ENCODE assay signal across 9 cellular contexts in the genomic region with DNA sequence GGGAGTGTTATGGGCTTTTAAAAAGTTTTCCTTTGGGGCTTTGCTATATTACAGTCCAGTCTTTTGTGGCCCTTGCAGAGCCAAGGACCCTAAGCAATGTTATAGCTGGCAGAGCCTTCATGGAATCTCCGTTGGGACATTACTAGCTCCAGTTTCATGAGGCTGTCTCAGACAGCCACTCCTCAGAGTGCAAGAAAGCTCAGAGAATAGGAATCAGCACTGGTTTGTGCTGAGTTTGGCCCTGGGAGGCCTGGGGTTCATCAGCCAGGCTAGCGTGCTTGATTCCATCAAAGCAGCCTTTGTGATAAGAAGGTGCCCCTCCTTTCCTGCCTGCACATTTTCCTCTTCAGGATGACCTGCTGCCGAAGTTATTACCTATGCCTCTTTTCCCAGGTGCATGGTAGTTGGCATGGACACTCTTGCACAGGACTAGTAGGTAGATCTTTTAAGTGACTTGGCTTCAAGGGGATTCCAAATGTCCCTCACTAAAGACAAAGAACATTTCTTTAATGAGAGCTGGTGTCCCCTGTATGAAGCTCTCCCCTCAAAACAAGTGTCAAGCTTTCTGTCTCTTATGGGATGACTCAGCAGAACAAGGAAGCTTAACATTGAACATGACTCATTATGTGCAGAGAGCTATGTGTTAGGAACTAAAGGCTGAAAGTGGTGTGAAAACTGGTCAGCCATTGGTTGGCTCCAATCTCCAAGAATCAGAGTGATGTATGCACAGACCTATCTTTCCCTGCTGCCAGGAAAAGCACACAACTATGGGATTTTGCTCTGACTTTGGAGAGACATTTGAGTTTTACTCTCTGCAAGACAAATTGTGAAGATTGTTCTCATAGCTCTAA.
DNase-seq lines count a peak whose midpoint lies in the region; ATAC-seq and TF ChIP-seq lines count a peak whose summit lies in the region.
"Had no signal": no experiment of that assay in that cellular context is flagged by ENCODE, and none has a peak within 500 bp of the region (broad histone marks: within the 10 kb centered on the region; RNA-seq: fewer than 3 reads in every experiment).

No MANE protein-coding gene starts in this region.

- BruUV-seq in MCF 10A (replicated peaks; lab: Mats Ljungman, UMichigan) = no TSS peak
- no TSS peak for BruUV-seq in OCI-LY7 (replicated peaks; lab: Mats Ljungman, UMichigan)

- in situ Hi-C loops in transverse colon (cut with MboI; ENCODE audit: low pct_ligation_motif_present in 1 of 4, low pct_unique_long_range_greater_than_20kb in 1 of 4, low sequenced_read_pairs in 3 of 4) = no loop called here

- H3K79me2 ChIP-seq in OCI-LY7 (ENCODE audit: insufficient read depth, low read depth, low read length) = no peaks in the 10 kb centered on the region

- H3K9me3 ChIP-seq in breast epithelium (no peaks in the 10 kb centered on the region), transverse colon (no peaks in the 10 kb centered on the region), OCI-LY7 (ENCODE audit: low read length) (no peaks in the 10 kb centered on the region)
- H3K9me3 ChIP-seq: BLaER1 treated with 17β-estradiol and CSF1 and Interleukin-3, amounts not matched to agents 10 nM and 100 nM had no signal

- H3K4me3 Mint-ChIP-seq in MCF 10A (ENCODE audit: unreplicated experiment) = no peak overlapping the region
- no peak overlapping the region for H3K4me3 Mint-ChIP-seq in activated CD8-positive, alpha-beta memory T cell treated with anti-CD3 and anti-CD28 coated beads, Interleukin-2, amount 10 ng/mL, durations not matched to agents 7 days and 5 days

- no peak for TF ChIP-seq EP300 in transverse colon (IDR thresholded peaks at IDR 0.05; ENCODE audit: low read depth)

- no peak overlapping the region; the same call in 1 of the 2 replicates for H2AFZ ChIP-seq in OCI-LY7 (ENCODE audit: low read length)

- H3K9me2 ChIP-seq in OCI-LY7 (ENCODE audit: insufficient read depth, low read length) = no peaks in the 10 kb centered on the region

- TF ChIP-seq POLR2A in breast epithelium (IDR thresholded peaks at IDR 0.05) (no peak), transverse colon (IDR thresholded peaks at IDR 0.05) (no peak)

- H3K27me3 Mint-ChIP-seq in MCF 10A (ENCODE audit: insufficient read depth, unreplicated experiment) = no peaks in the 10 kb centered on the region
- peaks cover 5% of the 10 kb centered on the region for H3K27me3 Mint-ChIP-seq in activated CD8-positive, alpha-beta memory T cell treated with anti-CD3 and anti-CD28 coated beads, Interleukin-2, amount 10 ng/mL, durations not matched to agents 7 days and 5 days

- H3K4me1 Mint-ChIP-seq in MCF 10A (ENCODE audit: insufficient read depth, unreplicated experiment) = peaks cover 14% of the 10 kb centered on the region
- no peaks in the 10 kb centered on the region for H3K4me1 Mint-ChIP-seq in activated CD8-positive, alpha-beta memory T cell treated with anti-CD3 and anti-CD28 coated beads, Interleukin-2, amount 10 ng/mL, durations not matched to agents 7 days and 5 days

- H3K36me3 Mint-ChIP-seq in MCF 10A (ENCODE audit: insufficient read depth, unreplicated experiment) = no peaks in the 10 kb centered on the region
- H3K36me3 Mint-ChIP-seq in activated CD8-positive, alpha-beta memory T cell treated with anti-CD3 and anti-CD28 coated beads, Interleukin-2, amount 10 ng/mL, durations not matched to agents 7 days and 5 days = no peaks in the 10 kb centered on the region

- TF ChIP-seq CTCF in MCF 10A (IDR thresholded peaks at IDR 0.05; ENCODE audit: unreplicated experiment) (no peak), breast epithelium (IDR thresholded peaks at IDR 0.05) (no peak), transverse colon (IDR thresholded peaks at IDR 0.05) (no peak), OCI-LY7 (conservative IDR thresholded peaks at IDR 0.05; ENCODE audit: low read length) (no peak)

- no peak overlapping the region for H3K4me2 ChIP-seq in OCI-LY7 (ENCODE audit: low read length)
- H3K4me2 ChIP-seq: BLaER1 treated with 17β-estradiol and CSF1 and Interleukin-3, amounts not matched to agents 10 nM and 100 nM had no signal

- ATAC-seq in activated CD8-positive, alpha-beta memory T cell treated with anti-CD3 and anti-CD28 coated beads, Interleukin-2, amount 10 ng/mL, durations not matched to agents 7 days and 5 days = no peak

- H3K36me3 ChIP-seq in breast epithelium = no peaks in the 10 kb centered on the region
- H3K36me3 ChIP-seq in transverse colon = no peaks in the 10 kb centered on the region
- H3K36me3 ChIP-seq in OCI-LY7 (ENCODE audit: insufficient read depth, low read length) = no peaks in the 10 kb centered on the region
- H3K36me3 ChIP-seq: BLaER1 treated with 17β-estradiol and CSF1 and Interleukin-3, amounts not matched to agents 10 nM and 100 nM had no signal

- intact Hi-C loops in MCF 10A (cut with micrococcal nuclease) = loop anchor here (5.0 kb wide), 1 partner anchor 92 kb away; no protein-coding TSS in a partner anchor
- intact Hi-C loops in breast epithelium (cut with DNase I; ENCODE audit: low total_unique reads) = no loop called here
- intact Hi-C loops in transverse colon (cut with DNase I; ENCODE audit: low total_unique reads) = no loop called here
- intact Hi-C loops in OCI-LY7 (cut with micrococcal nuclease; ENCODE audit: unreplicated experiment) = no loop called here

- CTCF ChIA-PET in MCF 10A (lab: Yijun Ruan, JAX) = interaction anchor here (0.6 to 1.0 kb wide), 3 partner anchors 8 to 1214 kb away, joined by 3 read pairs; no protein-coding TSS in a partner anchor
- CTCF ChIA-PET in activated CD8-positive, alpha-beta memory T cell treated with anti-CD3 and anti-CD28 coated beads, Interleukin-2, amount 10 ng/mL, durations not matched to agents 7 days and 5 days (lab: Charles Lee) = no interaction called here
- CTCF ChIA-PET in OCI-LY7 (lab: Charles Lee; ENCODE audit: unreplicated experiment) = no interaction called here

- H3K4me3 ChIP-seq in breast epithelium (no peak overlapping the region), transverse colon (no peak overlapping the region), OCI-LY7 (ENCODE audit: low read depth, low read length, poor library complexity, severe bottlenecking) (no peak overlapping the region)
- H3K4me3 ChIP-seq: BLaER1 treated with 17β-estradiol and CSF1 and Interleukin-3, amounts not matched to agents 10 nM and 100 nM had no signal

- H3K27ac ChIP-seq in breast epithelium (no peak overlapping the region), transverse colon (peak overlapping the region; percentile 8 to 53 (median 28)), OCI-LY7 (ENCODE audit: low read depth, low read length, poor library complexity, severe bottlenecking) (no peak overlapping the region)
- H3K27ac ChIP-seq: BLaER1 treated with 17β-estradiol and CSF1 and Interleukin-3, amounts not matched to agents 10 nM and 100 nM had no signal

- no peaks in the 10 kb centered on the region for H3K27me3 ChIP-seq in breast epithelium
- no peaks in the 10 kb centered on the region for H3K27me3 ChIP-seq in transverse colon
- H3K27me3 ChIP-seq: BLaER1 treated with 17β-estradiol and CSF1 and Interleukin-3, amounts not matched to agents 10 nM and 100 nM had no signal

- WGBS in transverse colon (ENCODE audit: low coverage in 1 of 2), 2 donors = 43% methylated on average over 3 of the region's 3 CpGs; no CpG with 5 or more reads in 1 of the 2 donors

- H3K4me1 ChIP-seq in breast epithelium (no peaks in the 10 kb centered on the region), transverse colon (peaks cover 0 to 18% (median 8%) of the 10 kb centered on the region in 4 donors), OCI-LY7 (ENCODE audit: insufficient read depth, low read length, poor library complexity, severe bottlenecking) (no peaks in the 10 kb centered on the region)

- no peak overlapping the region for H3K27ac Mint-ChIP-seq in MCF 10A (ENCODE audit: low read depth, unreplicated experiment)
- no peak overlapping the region for H3K27ac Mint-ChIP-seq in activated CD8-positive, alpha-beta memory T cell treated with anti-CD3 and anti-CD28 coated beads, Interleukin-2, amount 10 ng/mL, durations not matched to agents 7 days and 5 days

- peak; percentile 93 for DNase-seq in MCF 10A (ENCODE audit: unreplicated experiment)
- no peak for DNase-seq in breast epithelium (ENCODE audit: low spot score in 2 of 2)
- DNase-seq in HT-29 (ENCODE audit: low spot score) = peak; percentile 81
- peak; percentile 74 for DNase-seq in dedifferentiated amniotic fluid mesenchymal stem cell (ENCODE audit: extremely low spot score)
- no peak for DNase-seq in transverse colon
- no peak for DNase-seq in NCI-H774 (lab: John Stamatoyannopoulos, UW)
- no peak for DNase-seq in activated CD8-positive, alpha-beta memory T cell treated with anti-CD3 and anti-CD28 coated beads, Interleukin-2, amount 10 ng/mL, durations not matched to agents 7 days and 5 days
- DNase-seq in OCI-LY7 (ENCODE audit: low spot score) = no peak

- peaks cover 7% of the 10 kb centered on the region for H3K9me3 Mint-ChIP-seq in MCF 10A (ENCODE audit: unreplicated experiment)
- no peaks in the 10 kb centered on the region for H3K9me3 Mint-ChIP-seq in activated CD8-positive, alpha-beta memory T cell treated with anti-CD3 and anti-CD28 coated beads, Interleukin-2, amount 10 ng/mL, durations not matched to agents 7 days and 5 days (ENCODE audit: low read depth)

- POLR2A ChIA-PET in MCF 10A (lab: Yijun Ruan, JAX) = interaction anchor here (0.7 to 1.2 kb wide), 6 partner anchors 8 to 174 kb away, joined by 3 to 5 read pairs (median 3); no protein-coding TSS in a partner anchor
- POLR2A ChIA-PET in OCI-LY7 (lab: Charles Lee) = interaction anchor here (0.5 to 0.6 kb wide), 2 partner anchors 72 to 136 kb away, joined by 3 read pairs; no protein-coding TSS in a partner anchor

- no peaks in the 10 kb centered on the region for H4K20me1 ChIP-seq in OCI-LY7 (ENCODE audit: insufficient read depth, low read length)
- H4K20me1 ChIP-seq: BLaER1 treated with 17β-estradiol and CSF1 and Interleukin-3, amounts not matched to agents 10 nM and 100 nM had no signal

Comparison
In these comparisons a context has a peak if more than half of its experiments do, and no peak if none do; other contexts are left out.
1. DNase-seq: peak in MCF 10A (single experiment), HT-29 (single experiment) and dedifferentiated amniotic fluid mesenchymal stem cell (single experiment); none in breast epithelium (0 of 2), transverse colon (single experiment), NCI-H774 (single experiment), activated CD8-positive, alpha-beta memory T cell treated with anti-CD3 and anti-CD28 coated beads, Interleukin-2, amount 10 ng/mL, durations not matched to agents 7 days and 5 days (single experiment) and OCI-LY7 (single experiment).
2. H3K27ac ChIP-seq: peak in transverse colon (4 of 4); none in breast epithelium (0 of 2) and OCI-LY7 (single experiment).